23 cellular contexts compared by ENCODE assay signal in genomic region chr9:134963546-134963945, GRCh38. TPM values are rescaled to one million over a fixed set of nuclear protein-coding genes. Genes with fewer than 3 reads are reported as not detected.
"Had no signal": no experiment of that assay in that cellular context is flagged by ENCODE, and none has a peak within 500 bp of the region (broad histone marks: within the 10 kb centered on the region; RNA-seq: fewer than 3 reads in every experiment).

No MANE protein-coding gene starts in this region.

- H3K4me1 ChIP-seq: body of pancreas had no signal

- H3K27me3 ChIP-seq: cardiac muscle cell, thyroid gland had no signal

- H3K36me3 Mint-ChIP-seq: activated naive CD4-positive, alpha-beta T cell treated with anti-CD3 and anti-CD28 coated beads, Interleukin-2, amount 50 U/mL, for 24 hours had no signal

- H3K4me3 Mint-ChIP-seq: activated CD4-positive, alpha-beta memory T cell treated with anti-CD3 and anti-CD28 coated beads, Interleukin-2, amount 10 ng/mL, durations not matched to agents 7 days and 5 days; activated CD4-positive, alpha-beta T cell treated with anti-CD3 and anti-CD28 coated beads, Interleukin-2, amount 10 ng/mL, durations not matched to agents 24 days and 14 days; activated naive CD4-positive, alpha-beta T cell treated with anti-CD3 and anti-CD28 coated beads, Interleukin-2, amount 50 U/mL, for 24 hours; dendritic cell treated with granulocyte-macrophage colony-stimulating factor and Interleukin-4, amounts not matched to agents 40 ng/mL and 50 ng/mL, for 4 days; nephron progenitor cell; T-helper 1 cell treated with Interleukin-12 subunit alpha and Interleukin-12 subunit beta and Interleukin-4 antibody, amounts not matched to agents 30 μg/mL and 1 μg/mL, for 36 hours had no signal

- H3K36me3 ChIP-seq: cardiac muscle cell, left ventricle myocardium inferior, thyroid gland had no signal

- H3K4me1 Mint-ChIP-seq: activated CD4-positive, alpha-beta memory T cell treated with anti-CD3 and anti-CD28 coated beads, Interleukin-2, amount 10 ng/mL, durations not matched to agents 7 days and 5 days; activated CD4-positive, alpha-beta T cell treated with anti-CD3 and anti-CD28 coated beads, Interleukin-2, amount 10 ng/mL, durations not matched to agents 24 days and 14 days; activated naive CD4-positive, alpha-beta T cell treated with anti-CD3 and anti-CD28 coated beads, Interleukin-2, amount 50 U/mL, for 24 hours had no signal

- H3K9me3 ChIP-seq: body of pancreas, left ventricle myocardium inferior, thyroid gland had no signal

- H3K27ac ChIP-seq: body of pancreas, cardiac muscle cell, left ventricle myocardium inferior, thyroid gland had no signal

- H3K27me3 Mint-ChIP-seq: activated CD4-positive, alpha-beta memory T cell treated with anti-CD3 and anti-CD28 coated beads, Interleukin-2, amount 10 ng/mL, durations not matched to agents 7 days and 5 days; activated CD4-positive, alpha-beta T cell treated with anti-CD3 and anti-CD28 coated beads, Interleukin-2, amount 10 ng/mL, durations not matched to agents 24 days and 14 days had no signal

- DNase-seq: activated CD4-positive, alpha-beta memory T cell treated with anti-CD3 and anti-CD28 coated beads, Interleukin-2, amount 10 ng/mL, durations not matched to agents 7 days and 5 days; activated CD4-positive, alpha-beta T cell treated with anti-CD3 and anti-CD28 coated beads, Interleukin-2, amount 10 ng/mL, durations not matched to agents 24 days and 14 days; activated CD4-positive, CD25-positive, alpha-beta regulatory T cell; anterior cingulate cortex; body of pancreas; effector CD4-positive, alpha-beta T cell; foreskin melanocyte; kidney; left ventricle myocardium inferior; nephron progenitor cell; occipital lobe; retina; stimulated activated CD4-positive, alpha-beta T cell treated with anti-CD3 and anti-CD28 coated beads, Interleukin-12 subunit alpha, Interleukin-12 subunit beta, amount 100 ng/mL, for 4 hours; stimulated activated CD4-positive, alpha-beta T cell treated with anti-CD3 and anti-CD28 coated beads, Interleukin-4, amount 100 ng/mL, for 4 hours; stimulated activated naive CD8-positive, alpha-beta T cell treated with anti-CD3 and anti-CD28 coated beads, Interleukin-15, Interleukin-2, amounts not matched to agents 100 U/mL and 50 U/mL, for 24 hours; T1000; thyroid gland had no signal

- ATAC-seq: body of pancreas; stimulated activated naive CD8-positive, alpha-beta T cell treated with anti-CD3 and anti-CD28 coated beads, Interleukin-15, Interleukin-2, amounts not matched to agents 100 U/mL and 50 U/mL, for 24 hours had no signal

- H3K9me3 Mint-ChIP-seq: activated CD4-positive, alpha-beta memory T cell treated with anti-CD3 and anti-CD28 coated beads, Interleukin-2, amount 10 ng/mL, durations not matched to agents 7 days and 5 days; activated CD4-positive, alpha-beta T cell treated with anti-CD3 and anti-CD28 coated beads, Interleukin-2, amount 10 ng/mL, durations not matched to agents 24 days and 14 days; activated naive CD4-positive, alpha-beta T cell treated with anti-CD3 and anti-CD28 coated beads, Interleukin-2, amount 50 U/mL, for 24 hours; dendritic cell treated with granulocyte-macrophage colony-stimulating factor and Interleukin-4, amounts not matched to agents 40 ng/mL and 50 ng/mL, for 4 days; nephron progenitor cell; T-helper 1 cell treated with Interleukin-12 subunit alpha and Interleukin-12 subunit beta and Interleukin-4 antibody, amounts not matched to agents 30 μg/mL and 1 μg/mL, for 36 hours had no signal

- H3K4me3 ChIP-seq: body of pancreas, cardiac muscle cell, left ventricle myocardium inferior, thyroid gland had no signal

- H3K27ac Mint-ChIP-seq: activated CD4-positive, alpha-beta memory T cell treated with anti-CD3 and anti-CD28 coated beads, Interleukin-2, amount 10 ng/mL, durations not matched to agents 7 days and 5 days; activated CD4-positive, alpha-beta T cell treated with anti-CD3 and anti-CD28 coated beads, Interleukin-2, amount 10 ng/mL, durations not matched to agents 24 days and 14 days; activated naive CD4-positive, alpha-beta T cell treated with anti-CD3 and anti-CD28 coated beads, Interleukin-2, amount 50 U/mL, for 24 hours; dendritic cell treated with granulocyte-macrophage colony-stimulating factor and Interleukin-4, amounts not matched to agents 40 ng/mL and 50 ng/mL, for 4 days; nephron progenitor cell; progenitor cell of endocrine pancreas; T-helper 1 cell treated with Interleukin-12 subunit alpha and Interleukin-12 subunit beta and Interleukin-4 antibody, amounts not matched to agents 30 μg/mL and 1 μg/mL, for 36 hours had no signal

RNA-seq across cellular contexts. Expression of gene FCN1, which starts 45.8 kb away (rescaled TPM):
- total RNA-seq: activated CD4-positive, alpha-beta memory T cell treated with anti-CD3 and anti-CD28 coated beads, Interleukin-2, amount 10 ng/mL, durations not matched to agents 7 days and 5 days; activated CD4-positive, alpha-beta T cell treated with anti-CD3 and anti-CD28 coated beads, Interleukin-2, amount 10 ng/mL, durations not matched to agents 24 days and 14 days; body of pancreas; cardiac muscle cell; progenitor cell of endocrine pancreas; SK-MEL-5 had no signal
